In the genomic region with DNA sequence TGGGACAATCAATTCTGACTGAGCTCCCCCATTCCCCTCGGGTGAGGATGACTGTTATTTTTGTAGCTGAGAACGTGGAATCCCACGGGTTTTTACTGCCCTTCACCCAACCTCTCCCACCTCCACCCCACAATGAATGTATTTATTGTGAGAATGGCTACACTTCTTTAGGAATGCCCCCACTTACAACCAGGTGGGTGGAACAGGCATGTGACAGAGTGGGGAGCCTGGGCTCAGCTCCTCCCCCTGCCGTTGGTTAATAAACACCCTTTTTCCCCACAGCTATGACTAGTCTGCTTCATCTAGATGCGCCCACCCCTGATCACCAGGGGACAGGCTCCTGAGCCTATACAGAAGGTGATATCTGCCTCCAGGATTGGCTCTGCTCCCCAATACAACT, we compare ENCODE assay signal across 16 cellular contexts. TPM values are rescaled to one million over a fixed set of nuclear protein-coding genes. Genes with fewer than 3 reads are reported as not detected.
DNase-seq lines count a peak whose midpoint lies in the region; ATAC-seq and TF ChIP-seq lines count a peak whose summit lies in the region.
"Had no signal": no experiment of that assay in that cellular context is flagged by ENCODE, and none has a peak within 500 bp of the region (broad histone marks: within the 10 kb centered on the region; RNA-seq: fewer than 3 reads in every experiment).

No MANE protein-coding gene starts in this region.

- H3K4me1 ChIP-seq in OCI-LY1 (ENCODE audit: insufficient read depth, low read length, severe bottlenecking): peaks cover 16% of the 10 kb centered on the region
- H3K4me1 ChIP-seq in MM.1S (ENCODE audit: low read length): peaks cover 21% of the 10 kb centered on the region

- H3K4me3 ChIP-seq in OCI-LY1 (ENCODE audit: low read depth, low read length, poor library complexity, severe bottlenecking): no peak overlapping the region
- H3K4me3 ChIP-seq in MM.1S (ENCODE audit: low read length): no peak overlapping the region
- H3K4me3 ChIP-seq: mucosa of descending colon, prostate gland had no signal

- peaks cover 15% of the 10 kb centered on the region for H3K79me2 ChIP-seq in OCI-LY1 (ENCODE audit: insufficient read depth, low read length)
- H3K79me2 ChIP-seq in MM.1S (ENCODE audit: low read length): peaks cover 47% of the 10 kb centered on the region

- H3K27ac ChIP-seq in OCI-LY1 (ENCODE audit: low read depth, low read length, poor library complexity, severe bottlenecking): no peak overlapping the region
- H3K27ac ChIP-seq in MM.1S (ENCODE audit: low read length): no peak overlapping the region
- H3K27ac ChIP-seq: heart right ventricle, prostate gland had no signal

- DNase-seq in activated CD4-positive, alpha-beta T cell treated with anti-CD3 and anti-CD28 coated beads for 36 hours: no peak
- DNase-seq in activated CD4-positive, alpha-beta T cell treated with anti-CD3 and anti-CD28 coated beads, Interleukin-2, amount 50 U/mL, for 4 hours: no peak
- DNase-seq in glutamatergic neuron (no peak), progenitor cell of endocrine pancreas (ENCODE audit: low spot score, unreplicated experiment) (no peak), MM.1S (no peak), superior temporal gyrus (ENCODE audit: extremely low spot score) (no peak), D341Med (ENCODE audit: low spot score) (no peak)
- DNase-seq: dermis blood vessel endothelial cell, heart right ventricle, kidney, mucosa of descending colon, NCI-H2029, NCI-H748 treated with DMSO at 0.1 percent for 48 hours had no signal

- H3K4me2 ChIP-seq in OCI-LY1 (ENCODE audit: low read length) (peak overlapping the region; percentile 95; the same call in 1 of the 2 replicates), MM.1S (ENCODE audit: low read depth, low read length) (no peak overlapping the region)

- H3K9me2 ChIP-seq in OCI-LY1 (ENCODE audit: low read depth, low read length) (no peaks in the 10 kb centered on the region), MM.1S (replicated peaks; ENCODE audit: insufficient read depth, low read length) (no peaks in the 10 kb centered on the region)

- CTCF ChIA-PET in activated CD4-positive, alpha-beta T cell treated with anti-CD3 and anti-CD28 coated beads for 36 hours (lab: Charles Lee): interaction anchor here (1.7 to 4.7 kb wide), 2 partner anchors 12 to 30 kb away, joined by 5 to 42 read pairs; a partner anchor contains a TSS

- H3K9ac ChIP-seq in OCI-LY1 (ENCODE audit: low read length): no peak overlapping the region
- H3K9ac ChIP-seq in MM.1S (ENCODE audit: low read length): no peak overlapping the region

- H3K36me3 ChIP-seq in OCI-LY1 (ENCODE audit: insufficient read depth, low read length) (peaks cover 18% of the 10 kb centered on the region), MM.1S (replicated peaks; ENCODE audit: insufficient read depth, low read length) (0 out of 2 replicates have a peak, but pooled peaks cover under 1% of the 10 kb centered on the region)

- no peaks in the 10 kb centered on the region for H3K9me3 ChIP-seq in OCI-LY1 (ENCODE audit: low read length)
- no peaks in the 10 kb centered on the region for H3K9me3 ChIP-seq in MM.1S (replicated peaks; ENCODE audit: insufficient read depth, low read length)
- H3K9me3 ChIP-seq: heart right ventricle, mucosa of descending colon, prostate gland had no signal

- no peaks in the 10 kb centered on the region for H3K27me3 ChIP-seq in OCI-LY1 (ENCODE audit: insufficient read depth, low read length)
- no peaks in the 10 kb centered on the region for H3K27me3 ChIP-seq in MM.1S (replicated peaks; ENCODE audit: insufficient read depth, low read length)
- H3K27me3 ChIP-seq: heart right ventricle had no signal

- H3K9me3 Mint-ChIP-seq in activated CD4-positive, alpha-beta T cell treated with anti-CD3 and anti-CD28 coated beads for 36 hours (ENCODE audit: low read depth): no peaks in the 10 kb centered on the region
- peaks cover 5% of the 10 kb centered on the region for H3K9me3 Mint-ChIP-seq in glutamatergic neuron (ENCODE audit: unreplicated experiment)
- H3K9me3 Mint-ChIP-seq in progenitor cell of endocrine pancreas (ENCODE audit: low read depth): no peaks in the 10 kb centered on the region
- H3K9me3 Mint-ChIP-seq: T-helper 1 cell treated with Interleukin-12 subunit alpha and Interleukin-12 subunit beta and Interleukin-4 antibody, amounts not matched to agents 30 μg/mL and 1 μg/mL, for 36 hours had no signal

- TF ChIP-seq CTCF in OCI-LY1 (IDR thresholded peaks at IDR 0.05; ENCODE audit: low read length) (no peak), glutamatergic neuron (IDR thresholded peaks at IDR 0.05; ENCODE audit: partially characterized antibody, unreplicated experiment) (no peak), progenitor cell of endocrine pancreas (IDR thresholded peaks at IDR 0.05; ENCODE audit: unreplicated experiment) (no peak), MM.1S (IDR thresholded peaks at IDR 0.05; ENCODE audit: low read length) (no peak)

- no peak overlapping the region for H3K27ac Mint-ChIP-seq in activated CD4-positive, alpha-beta T cell treated with anti-CD3 and anti-CD28 coated beads for 36 hours
- H3K27ac Mint-ChIP-seq in glutamatergic neuron (ENCODE audit: unreplicated experiment) (peak overlapping the region; percentile 21), progenitor cell of endocrine pancreas (no peak overlapping the region)
- H3K27ac Mint-ChIP-seq: T-helper 1 cell treated with Interleukin-12 subunit alpha and Interleukin-12 subunit beta and Interleukin-4 antibody, amounts not matched to agents 30 μg/mL and 1 μg/mL, for 36 hours had no signal

- POLR2A ChIA-PET in activated CD4-positive, alpha-beta T cell treated with anti-CD3 and anti-CD28 coated beads for 36 hours (lab: Charles Lee): no interaction called here

- peaks cover 31% of the 10 kb centered on the region for H3K36me3 Mint-ChIP-seq in activated CD4-positive, alpha-beta T cell treated with anti-CD3 and anti-CD28 coated beads for 36 hours (ENCODE audit: low read depth)
- H3K36me3 Mint-ChIP-seq in glutamatergic neuron (ENCODE audit: unreplicated experiment) (no peaks in the 10 kb centered on the region), progenitor cell of endocrine pancreas (ENCODE audit: insufficient read depth) (peaks cover 12% of the 10 kb centered on the region)

- H2AFZ ChIP-seq in OCI-LY1 (ENCODE audit: low read length) (no peak overlapping the region), MM.1S (ENCODE audit: low read length) (no peak overlapping the region)

- H3K27me3 Mint-ChIP-seq in activated CD4-positive, alpha-beta T cell treated with anti-CD3 and anti-CD28 coated beads for 36 hours: no peaks in the 10 kb centered on the region
- H3K27me3 Mint-ChIP-seq in glutamatergic neuron (ENCODE audit: unreplicated experiment) (peaks cover 11% of the 10 kb centered on the region), progenitor cell of endocrine pancreas (no peaks in the 10 kb centered on the region)

- peak overlapping the region; percentile 100 for H3K4me3 Mint-ChIP-seq in activated CD4-positive, alpha-beta T cell treated with anti-CD3 and anti-CD28 coated beads for 36 hours
- no peak overlapping the region for H3K4me3 Mint-ChIP-seq in glutamatergic neuron (ENCODE audit: unreplicated experiment)
- H3K4me3 Mint-ChIP-seq in progenitor cell of endocrine pancreas (ENCODE audit: low read depth): peak overlapping the region; percentile 96
- H3K4me3 Mint-ChIP-seq: T-helper 1 cell treated with Interleukin-12 subunit alpha and Interleukin-12 subunit beta and Interleukin-4 antibody, amounts not matched to agents 30 μg/mL and 1 μg/mL, for 36 hours had no signal

- H4K20me1 ChIP-seq in OCI-LY1 (ENCODE audit: insufficient read depth, low read length): no peaks in the 10 kb centered on the region
- H4K20me1 ChIP-seq in MM.1S (ENCODE audit: insufficient read depth, low read length): no peaks in the 10 kb centered on the region

- ATAC-seq in activated CD4-positive, alpha-beta T cell treated with anti-CD3 and anti-CD28 coated beads for 36 hours: no peak
- ATAC-seq: heart right ventricle, mucosa of descending colon had no signal

- intact Hi-C loops in activated CD4-positive, alpha-beta T cell treated with anti-CD3 and anti-CD28 coated beads for 36 hours (cut with DNase I, micrococcal nuclease): no loop called here

- peaks cover 34% of the 10 kb centered on the region for H3K4me1 Mint-ChIP-seq in activated CD4-positive, alpha-beta T cell treated with anti-CD3 and anti-CD28 coated beads for 36 hours
- H3K4me1 Mint-ChIP-seq in glutamatergic neuron (ENCODE audit: low read depth, unreplicated experiment) (peaks cover 7% of the 10 kb centered on the region), progenitor cell of endocrine pancreas (ENCODE audit: low read depth) (peaks cover 15% of the 10 kb centered on the region)

- no peaks in the 10 kb centered on the region for H3F3A ChIP-seq in OCI-LY1 (ENCODE audit: insufficient read depth, low read length)
- H3F3A ChIP-seq in MM.1S (ENCODE audit: insufficient read depth, low read length): 0 out of 2 replicates have a peak, but pooled peaks cover 4% of the 10 kb centered on the region

RNA-seq across cellular contexts. Expression of a gene that starts 2.0 kb away (rescaled TPM):
- total RNA-seq in activated CD4-positive, alpha-beta T cell treated with anti-CD3 and anti-CD28 coated beads for 36 hours: 10 to 100 TPM; 53.4 to 62.6 TPM
- total RNA-seq in glutamatergic neuron (ENCODE audit: unreplicated experiment): 58.2 TPM
- 70.7 and 72.4 TPM in 2 replicates for total RNA-seq in progenitor cell of endocrine pancreas

RNA-seq across cellular contexts. Expression of a gene that starts 2.0 kb away (rescaled TPM):
- 10 to 100 TPM; 13.8 to 17.9 TPM for total RNA-seq in activated CD4-positive, alpha-beta T cell treated with anti-CD3 and anti-CD28 coated beads for 36 hours
- 10.1 TPM for total RNA-seq in glutamatergic neuron (ENCODE audit: unreplicated experiment)
- 12.8 and 13.3 TPM in 2 replicates for total RNA-seq in progenitor cell of endocrine pancreas

RNA-seq across cellular contexts. Expression of a gene that starts 14.3 kb away (rescaled TPM):
- total RNA-seq in activated CD4-positive, alpha-beta T cell treated with anti-CD3 and anti-CD28 coated beads for 36 hours: 10 to 100 TPM; 14.8 to 15.7 TPM
- total RNA-seq in glutamatergic neuron (ENCODE audit: unreplicated experiment) (56.7 TPM), progenitor cell of endocrine pancreas (81.1 and 83.2 TPM in 2 replicates)

RNA-seq across cellular contexts. Expression of a gene that starts 16.0 kb away (rescaled TPM):
- total RNA-seq in activated CD4-positive, alpha-beta T cell treated with anti-CD3 and anti-CD28 coated beads for 36 hours: under 1 TPM; 0.62 to 0.84 TPM
- total RNA-seq in glutamatergic neuron (ENCODE audit: unreplicated experiment): 46.9 TPM
- total RNA-seq in progenitor cell of endocrine pancreas: 57.1 and 62.3 TPM in 2 replicates

RNA-seq across cellular contexts. Expression of a gene that starts 45.6 kb away (rescaled TPM):
- total RNA-seq in activated CD4-positive, alpha-beta T cell treated with anti-CD3 and anti-CD28 coated beads for 36 hours: under 1 TPM; 0.28 to 0.32 TPM
- 1.5 TPM for total RNA-seq in glutamatergic neuron (ENCODE audit: unreplicated experiment)
- 0.29 and 0.84 TPM in 2 replicates for total RNA-seq in progenitor cell of endocrine pancreas
